In the genomic region with DNA sequence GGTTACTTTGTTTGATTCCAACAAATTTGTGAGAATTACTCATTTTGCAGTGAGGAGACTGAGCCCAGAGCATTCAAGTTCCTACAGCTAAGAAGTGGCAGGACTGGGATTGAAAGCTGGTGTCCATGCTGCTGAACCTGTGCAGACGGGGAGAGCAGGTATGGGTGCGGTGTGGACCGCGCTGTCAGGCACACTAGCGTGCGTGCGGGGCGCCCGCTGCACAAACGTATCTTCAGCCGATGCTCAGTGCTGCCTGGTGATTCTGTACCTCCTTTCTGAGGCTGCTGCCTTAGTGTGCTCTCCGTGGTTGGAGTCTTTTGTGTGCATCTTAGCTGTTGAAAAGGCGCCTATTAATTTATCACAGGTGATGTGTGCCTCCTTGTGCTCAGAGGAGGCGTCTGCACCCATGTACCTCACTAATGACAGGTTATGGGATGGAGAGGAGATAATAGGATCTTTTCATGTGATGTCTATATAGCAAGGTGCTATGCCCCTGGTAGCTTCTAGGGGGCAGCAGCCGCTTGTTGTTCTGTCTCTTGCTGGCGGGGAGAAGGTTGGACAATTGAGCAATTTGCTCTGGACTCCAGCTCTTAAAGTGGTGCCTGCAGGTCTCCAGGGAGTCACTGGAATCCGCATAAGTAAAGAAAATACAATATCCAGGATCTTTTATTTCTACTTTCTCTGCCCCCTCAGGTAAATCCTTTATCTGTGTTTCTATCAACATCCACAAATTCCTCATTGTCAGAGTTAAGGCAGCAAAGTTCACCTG, we compare ENCODE assay signal across 8 cellular contexts. TPM values are rescaled to one million over a fixed set of nuclear protein-coding genes. Genes with fewer than 3 reads are reported as not detected.
DNase-seq lines count a peak whose midpoint lies in the region; ATAC-seq and TF ChIP-seq lines count a peak whose summit lies in the region.

No MANE protein-coding gene starts in this region.

- CTCF ChIA-PET in Caco-2 (lab: Charles Lee): interaction anchor here (0.6 to 2.0 kb wide), 12 partner anchors 8 to 403 kb away, joined by 3 to 9 read pairs (median 3); a partner anchor contains a TSS

- H3K4me1 Mint-ChIP-seq in Caco-2 (ENCODE audit: low read depth, unreplicated experiment): peaks cover 26% of the 10 kb centered on the region
- peaks cover 45% of the 10 kb centered on the region for H3K4me1 Mint-ChIP-seq in stimulated activated naive CD8-positive, alpha-beta T cell treated with anti-CD3 and anti-CD28 coated beads, Interleukin-15, Interleukin-2, amounts not matched to agents 100 ng/mL and 50 ng/mL, for 24 hours (ENCODE audit: low read depth)

- H3K9me3 Mint-ChIP-seq in Caco-2 (ENCODE audit: unreplicated experiment): no peaks in the 10 kb centered on the region
- no peaks in the 10 kb centered on the region for H3K9me3 Mint-ChIP-seq in stimulated activated naive CD8-positive, alpha-beta T cell treated with anti-CD3 and anti-CD28 coated beads, Interleukin-15, Interleukin-2, amounts not matched to agents 100 ng/mL and 50 ng/mL, for 24 hours

- DNase-seq in Caco-2: peak; percentile 81 to 84
- peak; percentile 100 for DNase-seq in NCI-H510A treated with DMSO at 0.1 percent for 48 hours (lab: John Stamatoyannopoulos, UW)
- peak; percentile 32 for DNase-seq in activated CD4-positive, alpha-beta T cell treated with anti-CD3 and anti-CD28 coated beads for 1 hour
- DNase-seq in dedifferentiated amniotic fluid mesenchymal stem cell (ENCODE audit: extremely low spot score): peak; percentile 68
- DNase-seq in lower lobe of right lung: peak; percentile 60

- ATAC-seq in HG03135 (IDR thresholded peaks at IDR 0.05; ENCODE audit: unreplicated experiment): peak; percentile 50
- ATAC-seq in lower lobe of right lung: peak; percentile 85 to 88
- no peak for ATAC-seq in GM19397 (IDR thresholded peaks at IDR 0.05; ENCODE audit: unreplicated experiment)

- H3K4me3 ChIP-seq in Caco-2 (ENCODE audit: low read depth, low read length) (no peak overlapping the region), lower lobe of right lung (no peak overlapping the region)

- H3K4me1 ChIP-seq in Caco-2: peaks cover 50% of the 10 kb centered on the region
- H3K4me1 ChIP-seq in lower lobe of right lung: peaks cover 40% of the 10 kb centered on the region

- no peaks in the 10 kb centered on the region for H3K27me3 Mint-ChIP-seq in Caco-2 (ENCODE audit: insufficient read depth, unreplicated experiment)
- H3K27me3 Mint-ChIP-seq in stimulated activated naive CD8-positive, alpha-beta T cell treated with anti-CD3 and anti-CD28 coated beads, Interleukin-15, Interleukin-2, amounts not matched to agents 100 ng/mL and 50 ng/mL, for 24 hours: no peaks in the 10 kb centered on the region

- H3K36me3 ChIP-seq in Caco-2 (ENCODE audit: control insufficient read depth, insufficient read depth, low read length) (no peaks in the 10 kb centered on the region), lower lobe of right lung (no peaks in the 10 kb centered on the region)

- intact Hi-C loops in Caco-2 (cut with micrococcal nuclease; ENCODE audit: unreplicated experiment) (loop anchor here (5.0 kb wide), 1 partner anchor 90 kb away; no protein-coding TSS in a partner anchor), lower lobe of right lung (cut with DNase I) (no loop called here)

- BruUV-seq in Caco-2 (replicated peaks; lab: Mats Ljungman, UMichigan): no TSS peak

- POLR2A ChIA-PET in Caco-2 (lab: Charles Lee): interaction anchor here (0.9 kb wide), 1 partner anchor 48 kb away, joined by 5 read pairs; no protein-coding TSS in a partner anchor

- no peak overlapping the region for H3K27ac ChIP-seq in lower lobe of right lung

- H3K27ac Mint-ChIP-seq in Caco-2 (ENCODE audit: unreplicated experiment): no peak overlapping the region
- H3K27ac Mint-ChIP-seq in stimulated activated naive CD8-positive, alpha-beta T cell treated with anti-CD3 and anti-CD28 coated beads, Interleukin-15, Interleukin-2, amounts not matched to agents 100 ng/mL and 50 ng/mL, for 24 hours: peak overlapping the region; percentile 31

- TF ChIP-seq CTCF in Caco-2 (IDR thresholded peaks at IDR 0.05; ENCODE audit: insufficient read depth in 1 of 2, low read depth in 1 of 2, low read length in 1 of 2, severe bottlenecking in 1 of 2, unreplicated experiment in 1 of 2) (peak; percentile 70 to 75), lower lobe of right lung (IDR thresholded peaks at IDR 0.05) (peak; percentile 77)

- H3K27me3 ChIP-seq in Caco-2 (replicated peaks; ENCODE audit: control insufficient read depth, insufficient read depth, low read length) (no peaks in the 10 kb centered on the region), lower lobe of right lung (ENCODE audit: low read depth) (no peaks in the 10 kb centered on the region)

- H3K9me3 ChIP-seq in Caco-2 (no peaks in the 10 kb centered on the region), lower lobe of right lung (no peaks in the 10 kb centered on the region)

- no peak overlapping the region for H3K4me3 Mint-ChIP-seq in Caco-2 (ENCODE audit: unreplicated experiment)
- H3K4me3 Mint-ChIP-seq in stimulated activated naive CD8-positive, alpha-beta T cell treated with anti-CD3 and anti-CD28 coated beads, Interleukin-15, Interleukin-2, amounts not matched to agents 100 ng/mL and 50 ng/mL, for 24 hours: no peak overlapping the region

- no peaks in the 10 kb centered on the region for H3K36me3 Mint-ChIP-seq in Caco-2 (ENCODE audit: insufficient read depth, unreplicated experiment)
- H3K36me3 Mint-ChIP-seq in stimulated activated naive CD8-positive, alpha-beta T cell treated with anti-CD3 and anti-CD28 coated beads, Interleukin-15, Interleukin-2, amounts not matched to agents 100 ng/mL and 50 ng/mL, for 24 hours (ENCODE audit: low read depth): no peaks in the 10 kb centered on the region

RNA-seq across cellular contexts. Expression of a gene that starts 32.5 kb away (rescaled TPM):
- total RNA-seq in Caco-2 (2022) (19.9 and 22.2 TPM in 2 replicates), lower lobe of right lung (27.9 TPM)

RNA-seq across cellular contexts. Expression of a gene that starts 35.0 kb away (rescaled TPM):
- total RNA-seq in Caco-2 (2022): 80.2 and 80.4 TPM in 2 replicates
- 37.0 TPM for total RNA-seq in lower lobe of right lung

RNA-seq across cellular contexts. Expression of a gene that starts 57.5 kb away (rescaled TPM):
- total RNA-seq in Caco-2 (2022): 0.79 TPM in 1 of 2 replicates, not detected in the other
- not detected for total RNA-seq in lower lobe of right lung

Comparison
In these comparisons a context has a peak if more than half of its experiments do, and no peak if none do; other contexts are left out.
1. DNase-seq: peak in every context shown above with its lines; median percentile 100 in NCI-H510A treated with DMSO at 0.1 percent for 48 hours; 82 in Caco-2; 68 in dedifferentiated amniotic fluid mesenchymal stem cell; 60 in lower lobe of right lung; 32 in activated CD4-positive, alpha-beta T cell treated with anti-CD3 and anti-CD28 coated beads for 1 hour.